ENCODE assay signal across 8 cellular contexts in genomic region chr6:36985963-36986703, GRCh38. TPM values are rescaled to one million over a fixed set of nuclear protein-coding genes. Genes with fewer than 3 reads are reported as not detected.
DNase-seq lines count a peak whose midpoint lies in the region; ATAC-seq, FAIRE-seq and TF ChIP-seq lines count a peak whose summit lies in the region.

Gene MTCH1 (minus strand): TSS chr6:36986196. CDS start chr6:36986173, 23 bp downstream.

- H3K27ac Mint-ChIP-seq in activated T-helper 1 cell treated with anti-CD3 and anti-CD28 coated beads, Interleukin-12 subunit alpha, Interleukin-12 subunit beta, Interleukin-2, Interleukin-4 antibody, amounts not matched to agents 30 ng/mL and 10 ng/mL and 1 ng/mL, durations not matched to agents 14 hours and 24 hours and 36 hours: peak within 1 kb of the TSS; percentile 99
- peak within 1 kb of the TSS; percentile 94 to 99 (median 97) for H3K27ac Mint-ChIP-seq in naive thymus-derived CD8-positive, alpha-beta T cell
- H3K27ac Mint-ChIP-seq in stimulated activated naive B cell treated with anti-CD40 and anti-IgM and Interleukin-4, amounts not matched to agents 10 μg/mL and 1 μg/mL and 100 μg/mL, for 72 hours: peak within 1 kb of the TSS; percentile 98

- peak within 1 kb of the TSS; percentile 81 for H2AFZ ChIP-seq in DND-41 (ENCODE audit: low read depth, low read length)

- in situ Hi-C loops in KBM-7 (cut with MboI; ENCODE audit: low pct_unique_long_range_greater_than_20kb, low sequenced_read_pairs): no loop called here

- peak; percentile 87 for ATAC-seq in DND-41 (ENCODE audit: insufficient read depth, low read depth)
- ATAC-seq in GM21723 (IDR thresholded peaks at IDR 0.05; ENCODE audit: unreplicated experiment): peak; percentile 80
- ATAC-seq in naive thymus-derived CD8-positive, alpha-beta T cell: peak; percentile 85 to 94
- ATAC-seq in stimulated activated naive B cell treated with anti-CD40 and anti-IgM and Interleukin-4, amounts not matched to agents 10 μg/mL and 1 μg/mL and 100 μg/mL, for 72 hours (replicated peaks): peak; percentile 86

- peak within 1 kb of the TSS; percentile 54 to 92 for H3K4me3 ChIP-seq in DND-41 (ENCODE audit: low read depth in 1 of 2, low read length in 2 of 2)

- TF ChIP-seq CTCF in DND-41 (IDR thresholded peaks at IDR 0.05; ENCODE audit: borderline replicate concordance, extremely low read depth, low read length, poor library complexity, severe bottlenecking): no peak

- no peaks in the 10 kb centered on the region for H3K9me3 ChIP-seq in DND-41 (ENCODE audit: insufficient read depth, low read length, severe bottlenecking)

- H3K4me2 ChIP-seq in DND-41 (ENCODE audit: insufficient read depth, low read length): peak within 1 kb of the TSS; percentile 69

- H3K27me3 ChIP-seq in DND-41 (ENCODE audit: insufficient read depth, low read length, poor library complexity): no peaks in the 10 kb centered on the region

- H4K20me1 ChIP-seq in DND-41 (ENCODE audit: insufficient read depth, low read length): peaks cover 37% of the 10 kb centered on the region

- peaks cover 10% of the 10 kb centered on the region for H3K27me3 Mint-ChIP-seq in activated T-helper 1 cell treated with anti-CD3 and anti-CD28 coated beads, Interleukin-12 subunit alpha, Interleukin-12 subunit beta, Interleukin-2, Interleukin-4 antibody, amounts not matched to agents 30 ng/mL and 10 ng/mL and 1 ng/mL, durations not matched to agents 14 hours and 24 hours and 36 hours (ENCODE audit: insufficient read depth)
- H3K27me3 Mint-ChIP-seq in naive thymus-derived CD8-positive, alpha-beta T cell: no peaks in the 10 kb centered on the region
- H3K27me3 Mint-ChIP-seq in stimulated activated naive B cell treated with anti-CD40 and anti-IgM and Interleukin-4, amounts not matched to agents 10 μg/mL and 1 μg/mL and 100 μg/mL, for 72 hours: no peaks in the 10 kb centered on the region

- H3K4me1 ChIP-seq in DND-41 (ENCODE audit: insufficient read depth, low read length): peaks cover 40% of the 10 kb centered on the region

- H3K4me3 Mint-ChIP-seq in activated T-helper 1 cell treated with anti-CD3 and anti-CD28 coated beads, Interleukin-12 subunit alpha, Interleukin-12 subunit beta, Interleukin-2, Interleukin-4 antibody, amounts not matched to agents 30 ng/mL and 10 ng/mL and 1 ng/mL, durations not matched to agents 14 hours and 24 hours and 36 hours: peak within 1 kb of the TSS; percentile 99
- peak within 1 kb of the TSS in 9 of 10 donors; percentile 92 to 100 (median 99) for H3K4me3 Mint-ChIP-seq in naive thymus-derived CD8-positive, alpha-beta T cell
- H3K4me3 Mint-ChIP-seq in stimulated activated naive B cell treated with anti-CD40 and anti-IgM and Interleukin-4, amounts not matched to agents 10 μg/mL and 1 μg/mL and 100 μg/mL, for 72 hours: no peak within 1 kb of the TSS

- H3K27ac ChIP-seq in DND-41 (ENCODE audit: low read length): peak within 1 kb of the TSS; percentile 86

- POLR2A ChIA-PET in naive thymus-derived CD8-positive, alpha-beta T cell (lab: Charles Lee): interaction anchor here (0.7 to 3.1 kb wide), 23 partner anchors 10 to 1065 kb away, joined by 3 to 30 read pairs (median 6); partner anchors contain the start of genes C6orf89, FGD2, PIM1 and PPIL1

- no peak for FAIRE-seq in RCC 7860 (lab: Jason Lieb, UNC)

- peaks cover 22% of the 10 kb centered on the region for H3K36me3 ChIP-seq in DND-41 (ENCODE audit: insufficient read depth, low read length)

- H3K79me2 ChIP-seq in DND-41 (ENCODE audit: insufficient read depth, low read length): peaks cover 58% of the 10 kb centered on the region

- DNase-seq in DND-41 (peak; percentile 87), KBM-7 (peak; percentile 89), RCC 7860 (ENCODE audit: low spot score) (peak; percentile 69), fibroblast of gingiva (ENCODE audit: low read depth) (peak; percentile 91)
- DNase-seq in activated T-helper 1 cell treated with anti-CD3 and anti-CD28 coated beads, Interleukin-12 subunit alpha, Interleukin-12 subunit beta, Interleukin-2, Interleukin-4 antibody, amounts not matched to agents 30 ng/mL and 10 ng/mL and 1 ng/mL, durations not matched to agents 14 hours and 24 hours and 36 hours (ENCODE audit: low spot score): peak; percentile 87
- peak; percentile 79 to 97 (median 90) for DNase-seq in naive thymus-derived CD8-positive, alpha-beta T cell
- DNase-seq in stimulated activated naive B cell treated with anti-CD40 and anti-IgM and Interleukin-4, amounts not matched to agents 10 μg/mL and 1 μg/mL and 100 μg/mL, for 72 hours: peak; percentile 84

- H3K4me1 Mint-ChIP-seq in activated T-helper 1 cell treated with anti-CD3 and anti-CD28 coated beads, Interleukin-12 subunit alpha, Interleukin-12 subunit beta, Interleukin-2, Interleukin-4 antibody, amounts not matched to agents 30 ng/mL and 10 ng/mL and 1 ng/mL, durations not matched to agents 14 hours and 24 hours and 36 hours (ENCODE audit: low read depth): peaks cover 27% of the 10 kb centered on the region
- peaks cover 19 to 30% (median 25%) of the 10 kb centered on the region in 4 donors for H3K4me1 Mint-ChIP-seq in naive thymus-derived CD8-positive, alpha-beta T cell
- H3K4me1 Mint-ChIP-seq in stimulated activated naive B cell treated with anti-CD40 and anti-IgM and Interleukin-4, amounts not matched to agents 10 μg/mL and 1 μg/mL and 100 μg/mL, for 72 hours: peaks cover 18 to 30% of the 10 kb centered on the region in 2 donors

- peak within 1 kb of the TSS; percentile 78 for H3K9ac ChIP-seq in DND-41 (ENCODE audit: low read depth, low read length)

- H3K9me3 Mint-ChIP-seq in activated T-helper 1 cell treated with anti-CD3 and anti-CD28 coated beads, Interleukin-12 subunit alpha, Interleukin-12 subunit beta, Interleukin-2, Interleukin-4 antibody, amounts not matched to agents 30 ng/mL and 10 ng/mL and 1 ng/mL, durations not matched to agents 14 hours and 24 hours and 36 hours: no peaks in the 10 kb centered on the region
- H3K9me3 Mint-ChIP-seq in naive thymus-derived CD8-positive, alpha-beta T cell: no peaks in the 10 kb centered on the region
- no peaks in the 10 kb centered on the region for H3K9me3 Mint-ChIP-seq in stimulated activated naive B cell treated with anti-CD40 and anti-IgM and Interleukin-4, amounts not matched to agents 10 μg/mL and 1 μg/mL and 100 μg/mL, for 72 hours

- H3K36me3 Mint-ChIP-seq in activated T-helper 1 cell treated with anti-CD3 and anti-CD28 coated beads, Interleukin-12 subunit alpha, Interleukin-12 subunit beta, Interleukin-2, Interleukin-4 antibody, amounts not matched to agents 30 ng/mL and 10 ng/mL and 1 ng/mL, durations not matched to agents 14 hours and 24 hours and 36 hours (ENCODE audit: low read depth): peaks cover 6% of the 10 kb centered on the region
- H3K36me3 Mint-ChIP-seq in naive thymus-derived CD8-positive, alpha-beta T cell: peaks cover 0 to 10% (median 4%) of the 10 kb centered on the region in 3 donors
- peaks cover 8 to 13% of the 10 kb centered on the region in 2 donors for H3K36me3 Mint-ChIP-seq in stimulated activated naive B cell treated with anti-CD40 and anti-IgM and Interleukin-4, amounts not matched to agents 10 μg/mL and 1 μg/mL and 100 μg/mL, for 72 hours

- intact Hi-C loops in activated T-helper 1 cell treated with anti-CD3 and anti-CD28 coated beads, Interleukin-12 subunit alpha, Interleukin-12 subunit beta, Interleukin-2, Interleukin-4 antibody, amounts not matched to agents 30 ng/mL and 10 ng/mL and 1 ng/mL, durations not matched to agents 14 hours and 24 hours and 36 hours (cut with micrococcal nuclease): loop anchor here (1.0 to 10.0 kb wide), 10 partner anchors 23 to 448 kb away; partner anchors contain the start of genes C6orf89, CDKN1A and SRSF3

RNA-seq across cellular contexts. Expression of gene MTCH1, which starts in this region (rescaled TPM):
- 120 and 127 TPM in 2 replicates for total RNA-seq in activated T-helper 1 cell treated with anti-CD3 and anti-CD28 coated beads, Interleukin-12 subunit alpha, Interleukin-12 subunit beta, Interleukin-2, Interleukin-4 antibody, amounts not matched to agents 30 ng/mL and 10 ng/mL and 1 ng/mL, durations not matched to agents 14 hours and 24 hours and 36 hours
- 100 to 1,000 TPM; 137 to 143 TPM for total RNA-seq in naive thymus-derived CD8-positive, alpha-beta T cell
- 10 to 100 TPM; 63.2 to 78.3 (median 74.8) TPM for polyA plus RNA-seq in naive thymus-derived CD8-positive, alpha-beta T cell

Comparison
In these comparisons a context has a peak if more than half of its experiments do, and no peak if none do; other contexts are left out.
1. Peak in every context shown above with its lines: DNase-seq, ATAC-seq, H3K4me3 ChIP-seq and H3K27ac ChIP-seq.
2. H3K4me3 Mint-ChIP-seq: peak in activated T-helper 1 cell treated with anti-CD3 and anti-CD28 coated beads, Interleukin-12 subunit alpha, Interleukin-12 subunit beta, Interleukin-2, Interleukin-4 antibody, amounts not matched to agents 30 ng/mL and 10 ng/mL and 1 ng/mL, durations not matched to agents 14 hours and 24 hours and 36 hours (single experiment) and naive thymus-derived CD8-positive, alpha-beta T cell (9 of 10); none in stimulated activated naive B cell treated with anti-CD40 and anti-IgM and Interleukin-4, amounts not matched to agents 10 μg/mL and 1 μg/mL and 100 μg/mL, for 72 hours (0 of 2).